Comparison of ENCODE assay signal across 26 cellular contexts in the genomic region with DNA sequence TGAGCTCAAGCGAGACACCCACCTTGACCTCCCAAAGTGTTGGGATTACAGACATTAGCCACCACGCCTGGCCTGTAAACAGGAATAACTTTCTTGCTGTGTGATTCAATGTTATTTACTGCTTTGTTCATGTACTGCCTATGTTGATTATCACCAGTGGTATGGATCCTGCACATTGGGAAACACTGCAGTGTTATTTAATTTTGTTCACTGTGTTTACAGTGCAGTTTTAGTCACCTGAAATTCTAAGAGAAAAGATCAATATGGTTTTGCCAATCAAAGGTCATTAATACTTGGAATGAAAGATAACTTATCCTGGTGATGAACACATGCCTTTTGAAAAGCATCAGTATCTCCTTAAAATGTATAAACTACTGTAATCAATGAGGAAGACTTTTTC.
"Had no signal": no experiment of that assay in that cellular context is flagged by ENCODE, and none has a peak within 500 bp of the region (broad histone marks: within the 10 kb centered on the region; RNA-seq: fewer than 3 reads in every experiment).

No MANE protein-coding gene starts in this region.

- H3K4me3 ChIP-seq: cardiac muscle cell, MG63 had no signal

- H3K27me3 ChIP-seq: brain microvascular endothelial cell, cardiac muscle cell, MG63 had no signal

- H3K4me3 Mint-ChIP-seq: activated CD4-positive, alpha-beta memory T cell treated with anti-CD3 and anti-CD28 coated beads, Interleukin-2, amount 10 ng/mL, durations not matched to agents 7 days and 5 days; activated CD4-positive, alpha-beta T cell treated with anti-CD3 and anti-CD28 coated beads for 36 hours; activated T-cell treated with anti-CD3 and anti-CD28 coated beads, Interleukin-2, amount 50 U/mL, for 24 hours; T-cell had no signal

- H3K36me3 ChIP-seq: brain microvascular endothelial cell had no signal

- H3K9me3 Mint-ChIP-seq: activated CD4-positive, alpha-beta memory T cell treated with anti-CD3 and anti-CD28 coated beads, Interleukin-2, amount 10 ng/mL, durations not matched to agents 7 days and 5 days; activated naive CD4-positive, alpha-beta T cell treated with anti-CD3 and anti-CD28 coated beads, Interleukin-2, amount 50 U/mL, for 72 hours; activated T-cell treated with anti-CD3 and anti-CD28 coated beads, Interleukin-2, amount 50 U/mL, for 24 hours; T-cell had no signal

- H3K9me3 ChIP-seq: MG63 had no signal

- H3K27ac Mint-ChIP-seq: activated CD4-positive, alpha-beta memory T cell treated with anti-CD3 and anti-CD28 coated beads, Interleukin-2, amount 10 ng/mL, durations not matched to agents 7 days and 5 days; activated CD4-positive, alpha-beta T cell treated with anti-CD3 and anti-CD28 coated beads for 36 hours; activated T-cell treated with anti-CD3 and anti-CD28 coated beads, Interleukin-2, amount 50 U/mL, for 24 hours had no signal

- H3K27ac ChIP-seq: brain microvascular endothelial cell, cardiac muscle cell, KMS-11 had no signal

- ATAC-seq: activated CD4-positive, alpha-beta T cell treated with anti-CD3 and anti-CD28 coated beads for 36 hours; activated naive CD4-positive, alpha-beta T cell treated with anti-CD3 and anti-CD28 coated beads, Interleukin-2, amount 50 U/mL, for 72 hours; T-cell had no signal

- H3K9ac ChIP-seq: KMS-11 had no signal

- DNase-seq: activated CD4-positive, alpha-beta memory T cell treated with anti-CD3 and anti-CD28 coated beads, Interleukin-2, amount 10 ng/mL, durations not matched to agents 7 days and 5 days; activated CD4-positive, alpha-beta T cell treated with anti-CD3 and anti-CD28 coated beads for 36 hours; activated CD4-positive, alpha-beta T cell treated with anti-CD3 and anti-CD28 coated beads, Interleukin-2, amount 50 U/mL, for 1 hour; activated CD8-positive, alpha-beta memory T cell treated with anti-CD3 and anti-CD28 coated beads, Interleukin-2, amount 50 U/mL, for 48 hours; activated effector memory CD4-positive, alpha-beta T cell treated with anti-CD3 and anti-CD28 coated beads, Interleukin-2, amount 50 U/mL, for 16 hours; activated naive CD4-positive, alpha-beta T cell treated with Interleukin-2 at 50 U/mL for 16 hours; activated T-cell treated with anti-CD3 and anti-CD28 coated beads, Interleukin-2, amount 50 U/mL, for 24 hours; brain microvascular endothelial cell; cerebellar nuclear complex; MG63; MV-4-11; NCI-H1105; NCI-H1436; NCI-H1694 treated with DMSO at 0.1 percent for 48 hours; NCI-H2029 treated with DMSO at 0.1 percent for 48 hours; NCI-H345; NCI-H510A; NCI-H526 treated with DMSO at 0.1 percent for 48 hours; NCI-H82; SIG-M5; T-cell; T-helper 2 cell; T1000 had no signal

- H3K4me2 ChIP-seq: KMS-11 had no signal

- H3K27me3 Mint-ChIP-seq: activated CD4-positive, alpha-beta memory T cell treated with anti-CD3 and anti-CD28 coated beads, Interleukin-2, amount 10 ng/mL, durations not matched to agents 7 days and 5 days; activated CD4-positive, alpha-beta T cell treated with anti-CD3 and anti-CD28 coated beads for 36 hours; activated T-cell treated with anti-CD3 and anti-CD28 coated beads, Interleukin-2, amount 50 U/mL, for 24 hours; T-cell had no signal
